ENCODE assay signal across 10 cellular contexts in the genomic region with DNA sequence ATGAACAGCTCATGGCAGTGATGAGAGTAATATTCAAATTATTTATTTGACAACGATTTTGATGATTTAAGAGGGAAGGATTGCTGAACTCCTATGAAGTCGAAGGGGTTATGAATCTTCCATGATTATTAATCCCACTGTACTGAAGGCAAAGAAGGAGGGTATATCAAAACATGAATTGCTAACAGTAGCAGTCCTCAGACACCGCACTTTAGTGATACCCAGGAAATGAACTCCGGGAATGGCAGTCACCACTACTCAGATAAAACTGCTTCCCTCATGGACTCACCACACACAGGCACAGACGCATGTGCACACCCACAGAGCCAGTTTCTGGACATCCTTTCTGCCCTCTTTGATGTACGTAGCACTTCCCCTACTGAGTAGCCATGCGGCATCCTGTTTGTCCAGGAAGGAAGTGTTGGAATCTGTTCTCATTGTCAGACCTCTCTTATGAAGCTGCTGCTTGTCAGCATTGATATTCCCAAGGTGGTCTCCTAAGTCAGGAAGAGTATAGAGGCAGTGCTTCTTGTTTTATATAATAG.
DNase-seq lines count a peak whose midpoint lies in the region; ATAC-seq and TF ChIP-seq lines count a peak whose summit lies in the region.
"Had no signal": no experiment of that assay in that cellular context is flagged by ENCODE, and none has a peak within 500 bp of the region (broad histone marks: within the 10 kb centered on the region; RNA-seq: fewer than 3 reads in every experiment).

No MANE protein-coding gene starts in this region.

- DNase-seq in heart left ventricle = peak in 4 of 5 donors; percentile 24 to 34 (median 33)
- DNase-seq in Right ventricle myocardium inferior (ENCODE audit: missing footprints) = no peak
- DNase-seq in choroid plexus epithelial cell (ENCODE audit: low read depth) = peak; percentile 20
- DNase-seq in T-cell = no peak
- DNase-seq in effector memory CD4-positive, alpha-beta T cell = no peak
- DNase-seq in NCI-H2081 (lab: John Stamatoyannopoulos, UW) = no peak

- H3K4me1 Mint-ChIP-seq in T-cell = no peaks in the 10 kb centered on the region
- H3K4me1 Mint-ChIP-seq: activated naive CD4-positive, alpha-beta T cell treated with anti-CD3 and anti-CD28 coated beads, Interleukin-2, amount 50 U/mL, for 24 hours had no signal

- H3K36me3 ChIP-seq in heart left ventricle (no peaks in the 10 kb centered on the region), mesodermal cell (ENCODE audit: control insufficient read depth, insufficient read depth, low read length) (no peaks in the 10 kb centered on the region)
- H3K36me3 ChIP-seq in effector memory CD4-positive, alpha-beta T cell (ENCODE audit: control insufficient read depth, insufficient read depth, low read length) = no peaks in the 10 kb centered on the region

- H3K27me3 ChIP-seq in heart left ventricle = no peaks in the 10 kb centered on the region
- H3K27me3 ChIP-seq in effector memory CD4-positive, alpha-beta T cell (replicated peaks; ENCODE audit: control insufficient read depth, insufficient read depth, low read length, poor library complexity, severe bottlenecking) = no peaks in the 10 kb centered on the region

- no peak overlapping the region for H3K4me3 Mint-ChIP-seq in T-cell
- H3K4me3 Mint-ChIP-seq: activated naive CD4-positive, alpha-beta T cell treated with anti-CD3 and anti-CD28 coated beads, Interleukin-2, amount 50 U/mL, for 24 hours; T-helper 2 cell treated with Interferon-gamma antibody and Interleukin-4, amounts not matched to agents 5 μg/mL and 100 μg/mL, for 36 hours had no signal

- peaks cover 0 to 12% of the 10 kb centered on the region in 2 donors for H3K27me3 Mint-ChIP-seq in T-cell

- H3K9me3 ChIP-seq in heart left ventricle (no peaks in the 10 kb centered on the region), mesodermal cell (ENCODE audit: control insufficient read depth, low read length) (no peaks in the 10 kb centered on the region)
- H3K9me3 ChIP-seq in effector memory CD4-positive, alpha-beta T cell (ENCODE audit: control insufficient read depth, low read length) = no peaks in the 10 kb centered on the region

- no peak for TF ChIP-seq CTCF in heart left ventricle (IDR thresholded peaks at IDR 0.05)
- TF ChIP-seq CTCF in choroid plexus epithelial cell (conservative IDR thresholded peaks at IDR 0.05; ENCODE audit: low read depth, low read length) = no peak

- intact Hi-C loops in heart left ventricle (cut with DNase I) = loop anchor here in 3 of 10 donors (5.0 to 10.0 kb wide), 3 partner anchors 89 to 99 kb away; partner anchors contain the start of gene DCLK2 (in 2 of the 3)
- intact Hi-C loops in Right ventricle myocardium inferior (cut with DNase I) = no loop called here

- no peak overlapping the region for H3K27ac Mint-ChIP-seq in T-cell
- H3K27ac Mint-ChIP-seq: activated naive CD4-positive, alpha-beta T cell treated with anti-CD3 and anti-CD28 coated beads, Interleukin-2, amount 50 U/mL, for 24 hours; T-helper 2 cell treated with Interferon-gamma antibody and Interleukin-4, amounts not matched to agents 5 μg/mL and 100 μg/mL, for 36 hours had no signal

- POLR2A ChIA-PET in T-cell (lab: Charles Lee) = no interaction called here

- WGBS in heart left ventricle, 4 donors = 34 to 47% (median 36%) methylated on average over 7 of the region's 7 CpGs
- WGBS in mesodermal cell (ENCODE audit: insufficient coverage in 2 of 2), 2 experiments = 74 to 85% methylated on average over 5 to 7 of the region's 7 CpGs

- H3K4me1 ChIP-seq in heart left ventricle (peaks cover 0 to 53% (median 45%) of the 10 kb centered on the region in 12 donors), mesodermal cell (ENCODE audit: control insufficient read depth, insufficient read depth, low read length, poor library complexity, severe bottlenecking) (peaks cover 17% of the 10 kb centered on the region)
- H3K4me1 ChIP-seq in effector memory CD4-positive, alpha-beta T cell (ENCODE audit: control insufficient read depth, insufficient read depth, low read length, poor library complexity, severe bottlenecking) = no peaks in the 10 kb centered on the region

- CTCF ChIA-PET in T-cell (lab: Charles Lee) = no interaction called here

- no peaks in the 10 kb centered on the region for H3K9me3 Mint-ChIP-seq in T-cell
- H3K9me3 Mint-ChIP-seq: activated naive CD4-positive, alpha-beta T cell treated with anti-CD3 and anti-CD28 coated beads, Interleukin-2, amount 50 U/mL, for 24 hours; T-helper 2 cell treated with Interferon-gamma antibody and Interleukin-4, amounts not matched to agents 5 μg/mL and 100 μg/mL, for 36 hours had no signal

- peak overlapping the region in 9 of 12 donors; percentile 11 to 71 (median 65) for H3K27ac ChIP-seq in heart left ventricle
- H3K27ac ChIP-seq in mesodermal cell (ENCODE audit: low read depth, low read length, severe bottlenecking) = peak overlapping the region; percentile 75
- H3K27ac ChIP-seq in effector memory CD4-positive, alpha-beta T cell (ENCODE audit: insufficient read depth, low read length, poor library complexity, severe bottlenecking) = no peak overlapping the region

- no peaks in the 10 kb centered on the region for H3K36me3 Mint-ChIP-seq in T-cell
- H3K36me3 Mint-ChIP-seq: activated naive CD4-positive, alpha-beta T cell treated with anti-CD3 and anti-CD28 coated beads, Interleukin-2, amount 50 U/mL, for 24 hours had no signal

- no peak for TF ChIP-seq POLR2A in heart left ventricle (IDR thresholded peaks at IDR 0.05)

- H3K4me3 ChIP-seq in heart left ventricle (peak overlapping the region in 1 of 12 donors; percentile 2), choroid plexus epithelial cell (ENCODE audit: low read depth, low read length) (no peak overlapping the region), mesodermal cell (ENCODE audit: extremely low read depth, insufficient read depth, low read length, poor library complexity, severe bottlenecking) (no peak overlapping the region)
- H3K4me3 ChIP-seq in effector memory CD4-positive, alpha-beta T cell (ENCODE audit: insufficient read depth, low read depth, low read length, poor library complexity, severe bottlenecking) = no peak overlapping the region

- peak in 3 of 4 donors; percentile 70 to 88 (median 75) for ATAC-seq in heart left ventricle
- ATAC-seq in Right ventricle myocardium inferior = no peak
- ATAC-seq in T-cell (replicated peaks in 1 of 4) = no peak
- ATAC-seq in HG03354 (IDR thresholded peaks at IDR 0.05; ENCODE audit: poor library complexity, severe bottlenecking, unreplicated experiment) = no peak

Comparison
In these comparisons a context has a peak if more than half of its experiments do, and no peak if none do; other contexts are left out.
1. ATAC-seq: peak in heart left ventricle (3 of 4); none in Right ventricle myocardium inferior (single experiment), T-cell (0 of 4) and HG03354 (single experiment).
2. DNase-seq: peak in heart left ventricle (4 of 5) and choroid plexus epithelial cell (single experiment); none in Right ventricle myocardium inferior (single experiment), T-cell (0 of 34), effector memory CD4-positive, alpha-beta T cell (0 of 3) and NCI-H2081 (0 of 2).